ENCODE assay signal across 14 cellular contexts in the genomic region with DNA sequence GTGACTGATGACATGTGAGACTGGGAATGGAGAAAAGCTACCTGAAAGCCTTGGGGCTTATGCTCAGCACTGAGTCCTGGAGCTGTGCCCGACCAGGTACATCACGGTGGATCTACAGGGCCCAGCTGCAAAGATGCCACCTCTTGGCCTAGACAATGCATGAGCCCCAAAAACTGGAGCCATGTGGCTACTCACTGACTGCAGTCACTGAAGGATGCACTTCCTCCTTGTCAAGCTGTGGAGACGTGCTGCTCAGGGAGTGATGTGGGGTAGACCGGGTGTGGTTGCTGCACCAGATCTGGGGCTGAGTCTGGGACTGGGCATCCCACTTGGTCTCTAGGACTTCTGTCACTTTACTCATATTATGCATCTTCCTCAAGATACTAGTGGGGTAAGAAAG. TPM values are rescaled to one million over a fixed set of nuclear protein-coding genes. Genes with fewer than 3 reads are reported as not detected.
DNase-seq lines count a peak whose midpoint lies in the region; ATAC-seq and TF ChIP-seq lines count a peak whose summit lies in the region.
"Not testable (repeated sequence)": the region's sequence is repeated elsewhere in the genome, so short reads cannot be mapped to it uniquely, and the experiment has no call there.
"Had no signal": no experiment of that assay in that cellular context is flagged by ENCODE, and none has a peak within 500 bp of the region (broad histone marks: within the 10 kb centered on the region; RNA-seq: fewer than 3 reads in every experiment).

No MANE protein-coding gene starts in this region.

- not testable (repeated sequence) for H3K4me1 Mint-ChIP-seq in CD14-positive monocyte; T-cell; activated CD8-positive, alpha-beta T cell treated with anti-CD3 and anti-CD28 coated beads for 36 hours (ENCODE audit: low read depth); activated CD8-positive, alpha-beta memory T cell treated with anti-CD3 and anti-CD28 coated beads, Interleukin-2, amount 10 ng/mL, durations not matched to agents 7 days and 5 days; memory B cell

- H3K4me3 ChIP-seq in Karpas-422 (ENCODE audit: low read length); PC-3 (ENCODE audit: low read length): not testable (repeated sequence)

- TF ChIP-seq CTCF in CD14-positive monocyte (IDR thresholded peaks at IDR 0.05); PC-3 (conservative IDR thresholded peaks at IDR 0.05; ENCODE audit: low read depth, low read length); activated CD8-positive, alpha-beta T cell treated with anti-CD3 and anti-CD28 coated beads for 36 hours (IDR thresholded peaks at IDR 0.05): not testable (repeated sequence)

- not testable (repeated sequence) for H3K27me3 Mint-ChIP-seq in CD14-positive monocyte (ENCODE audit: low read depth in 3 of 3); T-cell; activated CD8-positive, alpha-beta T cell treated with anti-CD3 and anti-CD28 coated beads for 36 hours; activated CD8-positive, alpha-beta memory T cell treated with anti-CD3 and anti-CD28 coated beads, Interleukin-2, amount 10 ng/mL, durations not matched to agents 7 days and 5 days; memory B cell

- H3K27ac ChIP-seq in Karpas-422 (ENCODE audit: low read length); PC-3 (ENCODE audit: low read length): not testable (repeated sequence)

- not testable (repeated sequence) for H3K9me3 ChIP-seq in Karpas-422 (ENCODE audit: low read length); PC-3 (ENCODE audit: low read length)

- CTCF ChIA-PET in PC-3 (lab: Charles Lee); T-cell (lab: Charles Lee); activated CD8-positive, alpha-beta T cell treated with anti-CD3 and anti-CD28 coated beads for 36 hours (lab: Charles Lee); activated CD8-positive, alpha-beta memory T cell treated with anti-CD3 and anti-CD28 coated beads, Interleukin-2, amount 10 ng/mL, durations not matched to agents 7 days and 5 days (lab: Charles Lee): not testable (repeated sequence)

- H4K20me1 ChIP-seq in Karpas-422 (ENCODE audit: insufficient read depth, low read depth, low read length); PC-3 (ENCODE audit: low read length): not testable (repeated sequence)

- not testable (repeated sequence) for H3K9ac ChIP-seq in Karpas-422 (ENCODE audit: low read length); PC-3 (ENCODE audit: low read length)

- not testable (repeated sequence) for H3K4me2 ChIP-seq in Karpas-422 (ENCODE audit: low read depth, low read length, poor library complexity, severe bottlenecking); PC-3 (ENCODE audit: low read length)

- H3K79me2 ChIP-seq in Karpas-422 (ENCODE audit: low read length); PC-3 (ENCODE audit: low read length): not testable (repeated sequence)

- H3K9me2 ChIP-seq in Karpas-422 (replicated peaks; ENCODE audit: insufficient read depth, low read length); PC-3 (replicated peaks; ENCODE audit: low read length): not testable (repeated sequence)

- H2AFZ ChIP-seq in Karpas-422 (ENCODE audit: low read length); PC-3 (ENCODE audit: low read length): not testable (repeated sequence)

- not testable (repeated sequence) for H3F3A ChIP-seq in PC-3 (ENCODE audit: low read length, unreplicated experiment)

- intact Hi-C loops in CD14-positive monocyte (cut with micrococcal nuclease); PC-3 (cut with micrococcal nuclease); activated CD8-positive, alpha-beta T cell treated with anti-CD3 and anti-CD28 coated beads for 36 hours (cut with micrococcal nuclease): not testable (repeated sequence)

- H3K4me1 ChIP-seq in Karpas-422 (ENCODE audit: low read length); PC-3 (ENCODE audit: insufficient read depth, low read length): not testable (repeated sequence)

- not testable (repeated sequence) for H3K27me3 ChIP-seq in Karpas-422 (ENCODE audit: low read length); PC-3 (ENCODE audit: low read length)

- peak; percentile 22 for DNase-seq in CD14-positive monocyte (ENCODE audit: low spot score)
- peak; percentile 41 for DNase-seq in Karpas-422
- peak; percentile 0 for DNase-seq in PC-3
- not testable (repeated sequence) for DNase-seq in T-cell; activated CD8-positive, alpha-beta memory T cell treated with anti-CD3 and anti-CD28 coated beads, Interleukin-2, amount 10 ng/mL, durations not matched to agents 7 days and 5 days; memory B cell (ENCODE audit: low spot score in 2 of 2)
- DNase-seq in activated CD8-positive, alpha-beta T cell treated with anti-CD3 and anti-CD28 coated beads for 36 hours, result peak; percentile 1

- H3K4me3 Mint-ChIP-seq in CD14-positive monocyte; T-cell; activated CD8-positive, alpha-beta T cell treated with anti-CD3 and anti-CD28 coated beads for 36 hours; activated CD8-positive, alpha-beta memory T cell treated with anti-CD3 and anti-CD28 coated beads, Interleukin-2, amount 10 ng/mL, durations not matched to agents 7 days and 5 days; memory B cell: not testable (repeated sequence)

- ATAC-seq in PC-3; activated CD8-positive, alpha-beta T cell treated with anti-CD3 and anti-CD28 coated beads for 36 hours: not testable (repeated sequence)
- ATAC-seq in T-cell (replicated peaks in 1 of 4) (peak in 3 of 4 experiments; percentile 31 to 44 (median 43)), memory B cell (ENCODE audit: low read depth) (peak; percentile 31)
- peak; percentile 47 for ATAC-seq in activated CD8-positive, alpha-beta memory T cell treated with anti-CD3 and anti-CD28 coated beads, Interleukin-2, amount 10 ng/mL, durations not matched to agents 7 days and 5 days

- H3K27ac Mint-ChIP-seq in CD14-positive monocyte; T-cell; activated CD8-positive, alpha-beta T cell treated with anti-CD3 and anti-CD28 coated beads for 36 hours; activated CD8-positive, alpha-beta memory T cell treated with anti-CD3 and anti-CD28 coated beads, Interleukin-2, amount 10 ng/mL, durations not matched to agents 7 days and 5 days; memory B cell: not testable (repeated sequence)

- H3K36me3 Mint-ChIP-seq in CD14-positive monocyte; T-cell; activated CD8-positive, alpha-beta T cell treated with anti-CD3 and anti-CD28 coated beads for 36 hours (ENCODE audit: low read depth); activated CD8-positive, alpha-beta memory T cell treated with anti-CD3 and anti-CD28 coated beads, Interleukin-2, amount 10 ng/mL, durations not matched to agents 7 days and 5 days; memory B cell: not testable (repeated sequence)

- H3K36me3 ChIP-seq in Karpas-422 (ENCODE audit: insufficient read depth, low read length); PC-3 (ENCODE audit: low read depth, low read length): not testable (repeated sequence)

- POLR2A ChIA-PET in PC-3 (lab: Charles Lee; ENCODE audit: unreplicated experiment); T-cell (lab: Charles Lee); activated CD8-positive, alpha-beta T cell treated with anti-CD3 and anti-CD28 coated beads for 36 hours (lab: Charles Lee): not testable (repeated sequence)

- not testable (repeated sequence) for H3K9me3 Mint-ChIP-seq in CD14-positive monocyte; T-cell; activated CD8-positive, alpha-beta T cell treated with anti-CD3 and anti-CD28 coated beads for 36 hours; activated CD8-positive, alpha-beta memory T cell treated with anti-CD3 and anti-CD28 coated beads, Interleukin-2, amount 10 ng/mL, durations not matched to agents 7 days and 5 days (ENCODE audit: low read depth); memory B cell

- not testable (repeated sequence) for BruUV-seq in PC-3 (replicated peaks; lab: Mats Ljungman, UMichigan)

RNA-seq across cellular contexts. Expression of gene FCGR1A, which starts 55.8 kb away (rescaled TPM):
- polyA plus RNA-seq in CD14-positive monocyte, result 10 to 100 TPM; 49.4 to 79.7 TPM
- total RNA-seq in Karpas-422 (2014; rRNA removed; shearing (Covaris generic); ENCODE audit: low replicate concordance), result not detected in 2 replicates
- total RNA-seq in PC-3 (2014; rRNA removed) (not detected in 2 replicates), T-cell (not detected)
- not detected for total RNA-seq in activated CD8-positive, alpha-beta T cell treated with anti-CD3 and anti-CD28 coated beads for 36 hours
- under 1 TPM in 1 of 2 experiments, not detected in 1; 0.70 TPM for total RNA-seq in activated CD8-positive, alpha-beta memory T cell treated with anti-CD3 and anti-CD28 coated beads, Interleukin-2, amount 10 ng/mL, durations not matched to agents 7 days and 5 days
- total RNA-seq: A172; B cell; CD4-positive, CD25-positive, alpha-beta regulatory T cell; CD8-positive, alpha-beta memory T cell had no signal
- polyA plus RNA-seq: A549; BJ; CD4-positive, alpha-beta memory T cell; CD4-positive, CD25-positive, alpha-beta regulatory T cell; CD8-positive, alpha-beta memory T cell had no signal
